8 cellular contexts compared by ENCODE assay signal in genomic region chr12:105106621-105107020, GRCh38. TPM values are rescaled to one million over a fixed set of nuclear protein-coding genes. Genes with fewer than 3 reads are reported as not detected.
A peak's percentile ranks its signal among the peaks of the same experiment; 100 is the strongest.
DNase-seq lines count a peak whose midpoint lies in the region; ATAC-seq and TF ChIP-seq lines count a peak whose summit lies in the region.

No MANE protein-coding gene starts in this region.

- H3K36me3 ChIP-seq in IMR-90 (ENCODE audit: control insufficient read depth, insufficient read depth, low read length): no peaks in the 10 kb centered on the region
- peaks cover 1% of the 10 kb centered on the region for H3K36me3 ChIP-seq in mammary epithelial cell (ENCODE audit: insufficient read depth, low read length)

- peaks cover 3% of the 10 kb centered on the region; the same call in 1 of the 2 replicates for H3K4me1 ChIP-seq in IMR-90 (ENCODE audit: control insufficient read depth, insufficient read depth, low read length)
- peaks cover 15% of the 10 kb centered on the region for H3K4me1 ChIP-seq in mammary epithelial cell (ENCODE audit: insufficient read depth, low read length)

- peaks cover 11 to 24% (median 18%) of the 10 kb centered on the region in 3 donors for H3K4me1 Mint-ChIP-seq in naive B cell

- H3K4me3 ChIP-seq in AG10803 (ENCODE audit: low read length): peak overlapping the region; percentile 71
- no peak overlapping the region for H3K4me3 ChIP-seq in IMR-90 (ENCODE audit: insufficient read depth, low read depth, low read length)
- H3K4me3 ChIP-seq in mammary epithelial cell (replicated peaks in 1 of 3; ENCODE audit: insufficient read depth in 1 of 3, low read depth in 2 of 3, low read length in 3 of 3): peak overlapping the region; percentile 59 to 96 (median 80)

- H2BK5ac ChIP-seq in IMR-90 (ENCODE audit: low read depth, low read length, poor library complexity, severe bottlenecking): no peak overlapping the region

- in situ Hi-C loops in IMR-90 (cut with MboI; ENCODE audit: low sequenced_read_pairs) (no loop called here), mammary epithelial cell (cut with MboI; ENCODE audit: low sequenced_read_pairs in 2 of 2) (no loop called here)

- ATAC-seq in IMR-90 (ENCODE audit: low read depth) (no peak), naive B cell (ENCODE audit: low read depth in 2 of 2) (no peak), GM21529 (IDR thresholded peaks at IDR 0.05; ENCODE audit: unreplicated experiment) (no peak)

- dilution Hi-C loops in IMR-90 (cut with HindIII; ENCODE audit: low sequenced_read_pairs, unreplicated experiment): no loop called here
- dilution Hi-C loops in mammary epithelial cell (cut with HindIII; ENCODE audit: low sequenced_read_pairs): no loop called here

- H3K9me3 ChIP-seq in IMR-90 (ENCODE audit: control insufficient read depth, insufficient read depth, low read length) (no peaks in the 10 kb centered on the region), mammary epithelial cell (replicated peaks; ENCODE audit: insufficient read depth, low read length) (no peaks in the 10 kb centered on the region)

- no peak overlapping the region for H3K18ac ChIP-seq in IMR-90 (ENCODE audit: low read depth, low read length)

- peaks cover 39% of the 10 kb centered on the region for H3K79me2 ChIP-seq in mammary epithelial cell (ENCODE audit: insufficient read depth, low read length)

- peak overlapping the region; percentile 96 to 99 (median 98) for H3K4me3 Mint-ChIP-seq in naive B cell

- DNase-seq in AG10803 (ENCODE audit: low read depth) (no peak), IMR-90 (no peak), mammary epithelial cell (peak; percentile 43), naive B cell (no peak), kidney glomerular epithelial cell (lab: John Stamatoyannopoulos, UW) (no peak), T-helper 9 cell (no peak), NK-92 (lab: John Stamatoyannopoulos, UW; ENCODE audit: unreplicated experiment) (no peak)

- H2BK20ac ChIP-seq in IMR-90 (ENCODE audit: low read depth, low read length): no peak overlapping the region

- H4K5ac ChIP-seq in IMR-90 (ENCODE audit: low read depth, low read length): no peak overlapping the region

- H2AFZ ChIP-seq in IMR-90 (replicated peaks; ENCODE audit: low read length, poor library complexity) (no peak overlapping the region), mammary epithelial cell (ENCODE audit: low read depth, low read length) (peak overlapping the region; percentile 98)

- H3K4ac ChIP-seq in IMR-90 (ENCODE audit: low read depth, low read length): no peak overlapping the region

- no peaks in the 10 kb centered on the region for H3K9me3 Mint-ChIP-seq in naive B cell

- H3K27me3 Mint-ChIP-seq in naive B cell: peaks cover 0 to 5% (median 0%) of the 10 kb centered on the region in 3 donors

- CTCF ChIA-PET in IMR-90 (lab: Yijun Ruan, JAX) (interaction anchor here (1.0 kb wide), 1 partner anchor 31 kb away, joined by 3 read pairs; no protein-coding TSS in a partner anchor), mammary epithelial cell (lab: Charles Lee; ENCODE audit: low non-redundant PET) (no interaction called here)

- no peak overlapping the region for H4K91ac ChIP-seq in IMR-90 (ENCODE audit: insufficient read depth, low read depth, low read length)

- TF ChIP-seq CTCF in AG10803 (conservative IDR thresholded peaks at IDR 0.05; ENCODE audit: low read length) (no peak), IMR-90 (conservative IDR thresholded peaks at IDR 0.05; ENCODE audit: low read depth, low read length) (no peak), mammary epithelial cell (conservative IDR thresholded peaks at IDR 0.05 in 1 of 2, IDR thresholded peaks at IDR 0.05 in 1 of 2; ENCODE audit: extremely low read depth in 1 of 2, insufficient read depth in 1 of 2, low read depth in 1 of 2, low read length in 2 of 2) (no peak)

- 0 out of 2 replicates have a peak overlapping the region, but pooled peaks have one; percentile 6 for H3K23ac ChIP-seq in IMR-90 (ENCODE audit: low read depth, low read length)

- H3K79me1 ChIP-seq in IMR-90 (ENCODE audit: low read depth in 1 of 2, low read length in 2 of 2): peaks cover 4 to 15% of the 10 kb centered on the region in 2 experiments; a peak in 3 of 4 replicates

- peak overlapping the region in 4 of 6 donors; percentile 54 to 99 (median 98) for H3K27ac Mint-ChIP-seq in naive B cell

- TF ChIP-seq RAD21 in IMR-90 (IDR thresholded peaks at IDR 0.05; ENCODE audit: low read length): no peak

- H2AK5ac ChIP-seq in IMR-90 (ENCODE audit: low read depth, low read length): no peak overlapping the region

- peak overlapping the region; percentile 78 to 98; a peak in 2 of 4 replicates for H4K8ac ChIP-seq in IMR-90 (ENCODE audit: low read depth in 2 of 2, low read length in 2 of 2)

- BruUV-seq in IMR-90 (replicated peaks; lab: Mats Ljungman, UMichigan) (no TSS peak), mammary epithelial cell (replicated peaks; lab: Mats Ljungman, UMichigan) (no TSS peak)

- no peak overlapping the region for H3K4me2 ChIP-seq in IMR-90 (ENCODE audit: low read depth, low read length)
- peak overlapping the region; percentile 91 for H3K4me2 ChIP-seq in mammary epithelial cell (ENCODE audit: insufficient read depth, low read depth, low read length)

- no peak overlapping the region for H3K56ac ChIP-seq in IMR-90 (ENCODE audit: extremely low read depth, insufficient read depth, low read length)

- H2BK15ac ChIP-seq in IMR-90 (ENCODE audit: low read depth, low read length): no peak overlapping the region

- WGBS in IMR-90 (ENCODE audit: extremely low coverage in 2 of 2, insufficient read length in 1 of 2), 2 experiments: 100% methylated on average over 1 of the region's 7 CpGs; no CpG with 5 or more reads in 1 of the 2 experiments
- WGBS in mammary epithelial cell (ENCODE audit: low coverage, missing lambda C conversion rate): 24% methylated on average over 7 of the region's 7 CpGs

- H3K27ac ChIP-seq in IMR-90 (ENCODE audit: insufficient read depth, low read length): no peak overlapping the region
- peak overlapping the region; percentile 79 for H3K27ac ChIP-seq in mammary epithelial cell (ENCODE audit: insufficient read depth, low read depth, low read length)

- peaks cover 35% of the 10 kb centered on the region; the same call in 1 of the 2 replicates for H4K20me1 ChIP-seq in IMR-90 (ENCODE audit: insufficient read depth, low read length)
- H4K20me1 ChIP-seq in mammary epithelial cell (ENCODE audit: insufficient read depth, low read length): no peaks in the 10 kb centered on the region

- H3K36me3 Mint-ChIP-seq in naive B cell: peaks cover 0 to under 1% of the 10 kb centered on the region in 2 donors

- POLR2A ChIA-PET in IMR-90 (lab: Charles Lee; ENCODE audit: unreplicated experiment): no interaction called here

- no peaks in the 10 kb centered on the region for H3K27me3 ChIP-seq in IMR-90 (ENCODE audit: control insufficient read depth, insufficient read depth, low read length)
- no peaks in the 10 kb centered on the region for H3K27me3 ChIP-seq in mammary epithelial cell (ENCODE audit: insufficient read depth, low read length)

- intact Hi-C loops in IMR-90 (cut with micrococcal nuclease) (loop anchor here (10.0 kb wide), 1 partner anchor 722 kb away; no protein-coding TSS in a partner anchor), mammary epithelial cell (cut with micrococcal nuclease) (loop anchor here (1.0 to 10.0 kb wide), 6 partner anchors 22 to 752 kb away; partner anchors contain the start of genes ALDH1L2 and CHST11)

- TF ChIP-seq POLR2A in IMR-90 (IDR thresholded peaks at IDR 0.05; ENCODE audit: low read depth, low read length): no peak

- peaks cover 3% of the 10 kb centered on the region; the same call in 1 of the 2 replicates for H3K9me1 ChIP-seq in IMR-90 (ENCODE audit: insufficient read depth, low read length)

- H2AK9ac ChIP-seq in IMR-90 (replicated peaks; ENCODE audit: low read depth, low read length, poor library complexity): no peak overlapping the region

- H3K9ac ChIP-seq in IMR-90 (ENCODE audit: low read depth, low read length): peak overlapping the region; percentile 91; the same call in 1 of the 2 replicates
- H3K9ac ChIP-seq in mammary epithelial cell (ENCODE audit: insufficient read depth, low read length): peak overlapping the region; percentile 80

- H3K14ac ChIP-seq in IMR-90 (replicated peaks; ENCODE audit: low read depth, low read length): no peak overlapping the region

- H2BK120ac ChIP-seq in IMR-90 (ENCODE audit: low read depth, low read length): no peak overlapping the region

TF ChIP-seq in IMR-90, 13 proteins besides CTCF, POLR2A, EP300 and RAD21 (continues in another document):
- TF ChIP-seq SMC3 (IDR thresholded peaks at IDR 0.05; ENCODE audit: low read depth, low read length): no peak
- TF ChIP-seq BHLHE40 (IDR thresholded peaks at IDR 0.05; ENCODE audit: low read depth, low read length): no peak
- no peak for TF ChIP-seq MAFK (IDR thresholded peaks at IDR 0.05; ENCODE audit: low read depth, low read length)
- TF ChIP-seq RCOR1 (IDR thresholded peaks at IDR 0.05; ENCODE audit: insufficient replicate concordance, low read length): no peak
- no peak for TF ChIP-seq USF2 (IDR thresholded peaks at IDR 0.05; ENCODE audit: low read depth, low read length)
- no peak for TF ChIP-seq MAZ (IDR thresholded peaks at IDR 0.05; ENCODE audit: borderline replicate concordance, low read depth, low read length)
- TF ChIP-seq FOS (IDR thresholded peaks at IDR 0.05; ENCODE audit: low read depth, low read length): no peak
- TF ChIP-seq NFE2L2 (IDR thresholded peaks at IDR 0.05; ENCODE audit: low read depth, low read length): no peak

RNA-seq across cellular contexts. Expression of gene WASHC4, which starts 0.9 kb away (rescaled TPM):
- total RNA-seq in IMR-90 (2012; rRNA removed) (47.0 and 85.5 TPM in 2 replicates), mammary epithelial cell (10 to 100 TPM; 48.4 to 75.2 TPM)
- polyA plus RNA-seq in IMR-90 (2012; rRNA removed) (12.7 and 16.4 TPM in 2 replicates), mammary epithelial cell (16.4 TPM), naive B cell (ENCODE audit: low read depth in 6 of 6) (100 to 1,000 TPM in 4 of 6 donors, 10 to 100 TPM in 2; 84.7 to 131 (median 125) TPM)
- 1.2 and 1.9 TPM in 2 replicates for polyA plus RNA-seq in IMR-90 (2012; cell fraction: cytosol; rRNA removed)
- 2.2 and 30.6 TPM in 2 replicates for polyA plus RNA-seq in IMR-90 (2012; cell fraction: nucleus; rRNA removed; ENCODE audit: low replicate concordance)
- polyA minus RNA-seq in mammary epithelial cell: 39.6 TPM

RNA-seq across cellular contexts. Expression of gene ALDH1L2, which starts 22.4 kb away (rescaled TPM):
- total RNA-seq in IMR-90 (2012; rRNA removed): 16.7 and 22.8 TPM in 2 replicates
- 16.2 and 21.1 TPM in 2 replicates for polyA plus RNA-seq in IMR-90 (2012; rRNA removed)
- polyA plus RNA-seq in IMR-90 (2012; cell fraction: cytosol; rRNA removed): 5.6 and 6.7 TPM in 2 replicates
- 6.2 and 38.4 TPM in 2 replicates for polyA plus RNA-seq in IMR-90 (2012; cell fraction: nucleus; rRNA removed; ENCODE audit: low replicate concordance)
- total RNA-seq in mammary epithelial cell: 10 to 100 TPM; 61.7 to 92.1 TPM
- 19.6 TPM for polyA plus RNA-seq in mammary epithelial cell
- polyA minus RNA-seq in mammary epithelial cell: 43.4 TPM
- polyA plus RNA-seq in naive B cell (ENCODE audit: low read depth in 6 of 6): not detected

Comparison
In these comparisons a context has a peak if more than half of its experiments do, and no peak if none do; other contexts are left out.
1. RNA of gene ALDH1L2, which starts 22.4 kb away (polyA plus RNA-seq): 5.6 to 38.4 TPM in IMR-90 and 19.6 TPM in mammary epithelial cell (single experiment); not detected in naive B cell; every median in the first group is over 4 times any median in the second.